9 cellular contexts compared by ENCODE assay signal in the genomic region with DNA sequence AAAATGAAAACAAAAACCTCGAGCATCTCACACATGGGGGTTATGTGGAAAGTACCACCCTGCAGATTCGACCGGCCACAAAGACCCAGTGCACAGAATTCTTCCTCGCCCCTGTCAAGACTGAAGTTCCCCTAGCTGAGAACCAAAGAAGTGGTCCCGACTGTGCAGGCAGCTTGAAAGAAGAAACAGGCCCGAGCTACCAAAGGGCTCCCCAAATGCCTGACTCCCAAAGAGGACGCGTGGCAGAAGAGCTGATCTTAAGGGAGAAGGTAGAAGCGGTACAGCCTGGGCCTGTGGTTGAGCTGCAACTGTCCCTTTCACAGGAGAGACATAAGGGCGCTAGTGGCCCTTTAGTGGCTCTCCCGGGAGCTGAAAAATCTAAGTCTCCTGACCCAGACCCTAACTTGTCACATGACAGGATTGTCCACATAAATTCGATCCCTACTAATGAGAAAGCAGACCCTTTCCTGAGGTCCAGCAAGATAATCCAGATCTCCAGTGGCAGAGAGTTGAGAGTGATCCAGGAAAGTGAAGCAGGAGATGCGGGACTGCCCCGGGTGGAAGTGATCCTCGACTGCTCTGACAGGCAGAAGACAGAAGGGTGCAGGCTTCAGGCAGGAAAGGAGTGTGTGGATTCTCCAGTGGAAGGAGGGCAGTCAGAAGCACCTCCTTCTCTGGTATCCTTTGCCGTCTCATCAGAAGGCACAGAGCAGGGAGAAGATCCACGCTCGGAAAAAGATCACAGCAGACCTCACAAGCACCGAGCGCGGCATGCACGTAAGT.
A peak's percentile ranks its signal among the peaks of the same experiment; 100 is the strongest.
DNase-seq lines count a peak whose midpoint lies in the region; ATAC-seq and TF ChIP-seq lines count a peak whose summit lies in the region.
"Had no signal": no experiment of that assay in that cellular context is flagged by ENCODE, and none has a peak within 500 bp of the region (broad histone marks: within the 10 kb centered on the region; RNA-seq: fewer than 3 reads in every experiment).

No MANE protein-coding gene starts in this region.

- H3K4me3 ChIP-seq in Caco-2 (ENCODE audit: low read depth, low read length) (no peak overlapping the region), right atrium auricular region (peak overlapping the region; percentile 7 to 31), psoas muscle (peak overlapping the region; percentile 77)
- H3K4me3 ChIP-seq: SJSA1 had no signal

- H3K27ac ChIP-seq in adipose tissue (ENCODE audit: low read depth, low read length), result peak overlapping the region; percentile 36
- H3K27ac ChIP-seq in right atrium auricular region, result peak overlapping the region; percentile 81 to 94
- peak overlapping the region; percentile 98 for H3K27ac ChIP-seq in psoas muscle

- no peaks in the 10 kb centered on the region for H3K4me1 Mint-ChIP-seq in Caco-2 (ENCODE audit: low read depth, unreplicated experiment)

- H3K4me1 ChIP-seq in Caco-2, result peaks cover 9% of the 10 kb centered on the region
- peaks cover 0 to 33% of the 10 kb centered on the region in 2 donors for H3K4me1 ChIP-seq in right atrium auricular region
- peaks cover 21% of the 10 kb centered on the region for H3K4me1 ChIP-seq in psoas muscle

- peak; percentile 69 to 78 (median 74) for ATAC-seq in psoas muscle
- no peak for ATAC-seq in GM18858 (IDR thresholded peaks at IDR 0.05; ENCODE audit: unreplicated experiment)

- H3K9me3 Mint-ChIP-seq in Caco-2 (ENCODE audit: unreplicated experiment), result no peaks in the 10 kb centered on the region

- H3K9me3 ChIP-seq in Caco-2 (no peaks in the 10 kb centered on the region), right atrium auricular region (no peaks in the 10 kb centered on the region), psoas muscle (no peaks in the 10 kb centered on the region)
- H3K9me3 ChIP-seq: SJSA1 had no signal

- TF ChIP-seq CTCF in Caco-2 (IDR thresholded peaks at IDR 0.05; ENCODE audit: insufficient read depth in 1 of 2, low read depth in 1 of 2, low read length in 1 of 2, severe bottlenecking in 1 of 2, unreplicated experiment in 1 of 2), result no peak
- no peak for TF ChIP-seq CTCF in right atrium auricular region (IDR thresholded peaks at IDR 0.05)
- no peak for TF ChIP-seq CTCF in psoas muscle (IDR thresholded peaks at IDR 0.05)

- H3K27me3 ChIP-seq in Caco-2 (replicated peaks; ENCODE audit: control insufficient read depth, insufficient read depth, low read length) (no peaks in the 10 kb centered on the region), right atrium auricular region (no peaks in the 10 kb centered on the region), psoas muscle (ENCODE audit: insufficient read depth in 3 of 3, low read length in 2 of 3) (no peaks in the 10 kb centered on the region)
- H3K27me3 ChIP-seq: SJSA1 had no signal

- peak overlapping the region; percentile 45 for H3K27ac Mint-ChIP-seq in Caco-2 (ENCODE audit: unreplicated experiment)

- POLR2A ChIA-PET in Caco-2 (lab: Charles Lee), result no interaction called here

- intact Hi-C loops in Caco-2 (cut with micrococcal nuclease; ENCODE audit: unreplicated experiment), result loop anchor here (5.0 kb wide), 1 partner anchor 275 kb away; a partner anchor contains a TSS
- intact Hi-C loops in psoas muscle (cut with DNase I), result loop anchor here in 1 of 2 donors (1.0 to 2.0 kb wide), 2 partner anchors 16 to 38 kb away; no protein-coding TSS in a partner anchor

- whole genome bisulfite sequencing in adipose tissue, 3 donors, result 68 to 86% (median 75%) methylated on average over 22 of the region's 22 CpGs
- WGBS in psoas muscle, 3 donors, result 22 to 29% (median 24%) methylated on average over 22 of the region's 22 CpGs

- CTCF ChIA-PET in Caco-2 (lab: Charles Lee), result no interaction called here

- no peaks in the 10 kb centered on the region for H3K27me3 Mint-ChIP-seq in Caco-2 (ENCODE audit: insufficient read depth, unreplicated experiment)

- DNase-seq in Caco-2 (no peak), right atrium auricular region (ENCODE audit: low spot score) (no peak), psoas muscle (peak; percentile 53 to 84), hypothalamus (lab: John Stamatoyannopoulos, UW) (no peak), NCI-H2196 (lab: John Stamatoyannopoulos, UW; ENCODE audit: unreplicated experiment) (no peak)
- no peak for DNase-seq in stimulated activated CD4-positive, alpha-beta T cell treated with anti-CD3 and anti-CD28 coated beads, Interleukin-15, amount 100 ng/mL, for 24 hours

- H3K4me3 Mint-ChIP-seq in Caco-2 (ENCODE audit: unreplicated experiment), result no peak overlapping the region

- no peaks in the 10 kb centered on the region for H3K36me3 ChIP-seq in Caco-2 (ENCODE audit: control insufficient read depth, insufficient read depth, low read length)
- H3K36me3 ChIP-seq in right atrium auricular region, result peaks cover 22% of the 10 kb centered on the region
- H3K36me3 ChIP-seq in psoas muscle (ENCODE audit: insufficient read depth in 1 of 2, low read depth in 1 of 2), result peaks cover under 1 to 23% of the 10 kb centered on the region in 2 donors
- H3K36me3 ChIP-seq: SJSA1 had no signal

- no peaks in the 10 kb centered on the region for H3K36me3 Mint-ChIP-seq in Caco-2 (ENCODE audit: insufficient read depth, unreplicated experiment)

- BruUV-seq in Caco-2 (replicated peaks; lab: Mats Ljungman, UMichigan), result no TSS peak

Comparison
In these comparisons a context has a peak if more than half of its experiments do, and no peak if none do; other contexts are left out.
1. DNase-seq: peak in psoas muscle (2 of 2); none in Caco-2 (0 of 2), right atrium auricular region (single experiment), stimulated activated CD4-positive, alpha-beta T cell treated with anti-CD3 and anti-CD28 coated beads, Interleukin-15, amount 100 ng/mL, for 24 hours (single experiment), hypothalamus (0 of 51) and NCI-H2196 (single experiment).
2. H3K27ac ChIP-seq: peak in every context shown above with its lines; median percentile 98 in psoas muscle; 88 in right atrium auricular region; 36 in adipose tissue.